ENCODE assay signal across 1 cellular context in the genomic region with DNA sequence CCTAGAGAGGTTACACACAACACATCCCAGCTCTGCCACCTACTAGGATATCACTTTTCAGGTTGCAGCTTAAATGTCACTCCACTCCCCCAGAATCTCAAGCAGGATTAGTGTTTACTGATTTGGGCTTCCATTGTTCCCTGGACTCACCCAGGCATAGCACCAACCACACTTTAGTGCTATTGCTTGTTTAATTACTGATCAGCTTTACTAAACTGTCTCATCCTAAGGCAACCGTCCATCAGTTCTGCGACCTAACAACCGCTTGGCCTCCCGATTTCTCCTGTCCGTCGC.
TF ChIP-seq lines count a peak whose summit lies in the region.

No MANE protein-coding gene starts in this region.

TF ChIP-seq in H1, 55 proteins besides CTCF, POLR2A, EP300 and RAD21:
- TF ChIP-seq SIX5 (IDR thresholded peaks at IDR 0.05; ENCODE audit: low read depth, low read length), result no peak
- no peak for TF ChIP-seq GTF2F1 (IDR thresholded peaks at IDR 0.05; ENCODE audit: borderline replicate concordance, low read depth, low read length)
- TF ChIP-seq, protein P1, sequence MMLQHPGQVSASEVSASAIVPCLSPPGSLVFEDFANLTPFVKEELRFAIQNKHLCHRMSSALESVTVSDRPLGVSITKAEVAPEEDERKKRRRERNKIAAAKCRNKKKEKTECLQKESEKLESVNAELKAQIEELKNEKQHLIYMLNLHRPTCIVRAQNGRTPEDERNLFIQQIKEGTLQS (IDR thresholded peaks at IDR 0.05; ENCODE audit: insufficient read depth, low read depth, low read length), result no peak
- TF ChIP-seq TBP (IDR thresholded peaks at IDR 0.05; ENCODE audit: low read depth, low read length), result no peak
- TF ChIP-seq, protein P2, sequence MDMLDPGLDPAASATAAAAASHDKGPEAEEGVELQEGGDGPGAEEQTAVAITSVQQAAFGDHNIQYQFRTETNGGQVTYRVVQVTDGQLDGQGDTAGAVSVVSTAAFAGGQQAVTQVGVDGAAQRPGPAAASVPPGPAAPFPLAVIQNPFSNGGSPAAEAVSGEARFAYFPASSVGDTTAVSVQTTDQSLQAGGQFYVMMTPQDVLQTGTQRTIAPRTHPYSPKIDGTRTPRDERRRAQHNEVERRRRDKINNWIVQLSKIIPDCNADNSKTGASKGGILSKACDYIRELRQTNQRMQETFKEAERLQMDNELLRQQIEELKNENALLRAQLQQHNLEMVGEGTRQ (IDR thresholded peaks at IDR 0.05; ENCODE audit: low read length), result no peak
- no peak for TF ChIP-seq SRF (IDR thresholded peaks at IDR 0.05; ENCODE audit: low read depth, low read length)
- TF ChIP-seq RBBP5 (IDR thresholded peaks at IDR 0.05; ENCODE audit: borderline replicate concordance, low read depth, low read length), result no peak
- no peak for TF ChIP-seq ASH2L (IDR thresholded peaks at IDR 0.05; ENCODE audit: low read length)
- no peak for TF ChIP-seq BACH1 (IDR thresholded peaks at IDR 0.05; ENCODE audit: low read length)
- no peak for TF ChIP-seq KDM5A (IDR thresholded peaks at IDR 0.05; ENCODE audit: low read length)
- TF ChIP-seq CEBPB (IDR thresholded peaks at IDR 0.05; ENCODE audit: low read depth, low read length), result no peak
- TF ChIP-seq GABPA (IDR thresholded peaks at IDR 0.05; ENCODE audit: borderline replicate concordance, insufficient read depth, low read length), result no peak
- TF ChIP-seq SAP30 (IDR thresholded peaks at IDR 0.05; ENCODE audit: insufficient read depth, insufficient replicate concordance, low read length), result no peak
